In the genomic region with DNA sequence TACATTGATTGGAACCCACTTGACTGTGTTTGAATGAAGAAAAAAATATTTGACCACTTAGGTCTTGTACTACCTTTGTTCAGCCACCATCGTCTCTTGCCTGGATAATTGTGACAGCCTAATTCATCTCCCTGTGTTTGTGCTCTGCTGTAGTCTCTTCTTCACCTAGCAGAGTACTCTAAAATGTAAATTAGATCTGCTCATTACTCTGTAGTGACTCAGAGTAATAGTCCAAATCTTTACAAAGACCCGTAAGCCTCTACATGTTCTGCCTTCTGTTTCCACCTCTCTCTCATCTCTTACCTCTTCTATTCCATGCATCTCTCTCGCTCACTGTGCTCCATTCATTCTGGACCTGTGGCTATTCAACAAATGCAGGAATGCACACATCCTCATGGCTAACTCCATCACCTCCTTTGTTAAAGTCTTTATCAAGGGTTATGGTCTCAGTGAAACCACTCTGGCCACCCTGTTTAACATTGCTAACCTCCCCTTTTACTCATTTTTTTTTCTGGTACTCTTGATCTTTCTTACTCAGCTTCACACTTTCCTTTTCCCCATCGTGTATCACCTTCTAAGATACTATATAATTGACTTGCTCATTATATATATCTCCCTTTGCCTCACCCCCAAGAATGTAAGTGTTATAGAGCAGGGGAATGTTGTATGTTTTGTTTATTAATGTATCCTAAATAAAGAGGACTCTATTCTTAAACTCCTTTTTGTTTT, we compare ENCODE assay signal across 17 cellular contexts.
DNase-seq lines count a peak whose midpoint lies in the region; ATAC-seq and TF ChIP-seq lines count a peak whose summit lies in the region.
"Had no signal": no experiment of that assay in that cellular context is flagged by ENCODE, and none has a peak within 500 bp of the region (broad histone marks: within the 10 kb centered on the region; RNA-seq: fewer than 3 reads in every experiment).

No MANE protein-coding gene starts in this region.

- no peak for TF ChIP-seq CTCF in CD4-positive, alpha-beta T cell (IDR thresholded peaks at IDR 0.05)
- TF ChIP-seq CTCF in GM23338 (conservative IDR thresholded peaks at IDR 0.05; ENCODE audit: low read depth in 2 of 2) (no peak), dorsolateral prefrontal cortex (IDR thresholded peaks at IDR 0.05 in 54 of 56, conservative IDR thresholded peaks at IDR 0.05 in 2 of 56; ENCODE audit: low read depth in 1 of 56, partially characterized antibody in 56 of 56) (no peak)

- H3K27ac Mint-ChIP-seq in CD4-positive, alpha-beta T cell = peak overlapping the region; percentile 7
- H3K27ac Mint-ChIP-seq in GM23338 = no peak overlapping the region; the same call in 1 of the 2 replicates
- peak overlapping the region; percentile 18 for H3K27ac Mint-ChIP-seq in activated T-helper 1 cell treated with anti-CD3 and anti-CD28 coated beads, Interleukin-12 subunit alpha, Interleukin-12 subunit beta, Interleukin-2, Interleukin-4 antibody, amounts not matched to agents 30 ng/mL and 10 ng/mL and 1 ng/mL, durations not matched to agents 14 hours and 24 hours and 36 hours
- H3K27ac Mint-ChIP-seq in memory B cell = peak overlapping the region; percentile 39

- no peak overlapping the region for H3K4me3 Mint-ChIP-seq in CD4-positive, alpha-beta T cell
- no peak overlapping the region for H3K4me3 Mint-ChIP-seq in GM23338
- H3K4me3 Mint-ChIP-seq in activated T-helper 1 cell treated with anti-CD3 and anti-CD28 coated beads, Interleukin-12 subunit alpha, Interleukin-12 subunit beta, Interleukin-2, Interleukin-4 antibody, amounts not matched to agents 30 ng/mL and 10 ng/mL and 1 ng/mL, durations not matched to agents 14 hours and 24 hours and 36 hours = no peak overlapping the region
- no peak overlapping the region for H3K4me3 Mint-ChIP-seq in memory B cell

- 0 out of 2 replicates have a peak, but pooled peaks cover 3% of the 10 kb centered on the region for H3K79me2 ChIP-seq in GM23338 (replicated peaks; ENCODE audit: insufficient read depth)

- no peaks in the 10 kb centered on the region; the same call in 1 of the 2 replicates for H3K4me1 ChIP-seq in GM23338 (ENCODE audit: insufficient read depth)

- peaks cover 44% of the 10 kb centered on the region for H3K36me3 Mint-ChIP-seq in CD4-positive, alpha-beta T cell (ENCODE audit: low read depth)
- H3K36me3 Mint-ChIP-seq in GM23338 (ENCODE audit: low read depth) = no peaks in the 10 kb centered on the region
- peaks cover 14% of the 10 kb centered on the region for H3K36me3 Mint-ChIP-seq in activated T-helper 1 cell treated with anti-CD3 and anti-CD28 coated beads, Interleukin-12 subunit alpha, Interleukin-12 subunit beta, Interleukin-2, Interleukin-4 antibody, amounts not matched to agents 30 ng/mL and 10 ng/mL and 1 ng/mL, durations not matched to agents 14 hours and 24 hours and 36 hours (ENCODE audit: low read depth)
- peaks cover 14% of the 10 kb centered on the region for H3K36me3 Mint-ChIP-seq in memory B cell

- ATAC-seq in CD4-positive, alpha-beta T cell (ENCODE audit: poor library complexity) = peak; percentile 32
- ATAC-seq in GM23338 (peak; percentile 83), memory B cell (ENCODE audit: low read depth) (no peak), HG03469 (IDR thresholded peaks at IDR 0.05; ENCODE audit: unreplicated experiment) (no peak), GM21526 (IDR thresholded peaks at IDR 0.05; ENCODE audit: low FRiP score, unreplicated experiment) (no peak), HG03139 (IDR thresholded peaks at IDR 0.05; ENCODE audit: unreplicated experiment) (no peak)

- no peaks in the 10 kb centered on the region for H3K36me3 ChIP-seq in GM23338 (ENCODE audit: insufficient read depth)
- H3K36me3 ChIP-seq: ovary had no signal

- H3K27ac ChIP-seq in CD4-positive, alpha-beta T cell (ENCODE audit: low read depth, low read length) = no peak overlapping the region
- no peak overlapping the region for H3K27ac ChIP-seq in GM23338 (ENCODE audit: low read depth)
- no peak overlapping the region for H3K27ac ChIP-seq in dorsolateral prefrontal cortex
- H3K27ac ChIP-seq: ovary, tibial nerve had no signal

- no peaks in the 10 kb centered on the region for H3K9me2 ChIP-seq in GM23338 (ENCODE audit: insufficient read depth)

- no peak overlapping the region for H3K4me3 ChIP-seq in GM23338
- H3K4me3 ChIP-seq in dorsolateral prefrontal cortex = no peak overlapping the region
- H3K4me3 ChIP-seq: ovary, tibial nerve had no signal

- H3K27me3 Mint-ChIP-seq in CD4-positive, alpha-beta T cell = no peaks in the 10 kb centered on the region
- H3K27me3 Mint-ChIP-seq in GM23338 (ENCODE audit: insufficient read depth, low read depth, poor library complexity) (no peaks in the 10 kb centered on the region), memory B cell (no peaks in the 10 kb centered on the region)
- H3K27me3 Mint-ChIP-seq in activated T-helper 1 cell treated with anti-CD3 and anti-CD28 coated beads, Interleukin-12 subunit alpha, Interleukin-12 subunit beta, Interleukin-2, Interleukin-4 antibody, amounts not matched to agents 30 ng/mL and 10 ng/mL and 1 ng/mL, durations not matched to agents 14 hours and 24 hours and 36 hours (ENCODE audit: insufficient read depth) = no peaks in the 10 kb centered on the region

- POLR2A ChIA-PET in CD4-positive, alpha-beta T cell (lab: Charles Lee) = interaction anchor here (1.3 kb wide), 1 partner anchor 71 kb away, joined by 3 read pairs; no protein-coding TSS in a partner anchor

- H3K27me3 ChIP-seq in CD4-positive, alpha-beta T cell (ENCODE audit: control insufficient read depth, insufficient read depth, low read length) = no peaks in the 10 kb centered on the region
- H3K27me3 ChIP-seq in GM23338 (ENCODE audit: insufficient read depth) (no peaks in the 10 kb centered on the region), dorsolateral prefrontal cortex (no peaks in the 10 kb centered on the region)
- H3K27me3 ChIP-seq: ovary, tibial nerve had no signal

- H3K9me3 ChIP-seq in CD4-positive, alpha-beta T cell (ENCODE audit: control insufficient read depth, low read length) = no peaks in the 10 kb centered on the region
- H3K9me3 ChIP-seq: ovary, tibial nerve had no signal

- H3K4me2 ChIP-seq in GM23338 = no peak overlapping the region

- CTCF ChIA-PET in CD4-positive, alpha-beta T cell (lab: Charles Lee) = interaction anchor here (0.6 kb wide), 1 partner anchor 223 kb away, joined by 3 read pairs; no protein-coding TSS in a partner anchor

- H4K20me1 ChIP-seq in GM23338 (replicated peaks; ENCODE audit: insufficient read depth) = 0 out of 2 replicates have a peak, but pooled peaks cover under 1% of the 10 kb centered on the region

- no peak overlapping the region for H2AFZ ChIP-seq in GM23338

- DNase-seq in CD4-positive, alpha-beta T cell = no peak
- DNase-seq in GM23338 (ENCODE audit: low spot score) = peak; percentile 51
- DNase-seq in activated T-helper 1 cell treated with anti-CD3 and anti-CD28 coated beads, Interleukin-12 subunit alpha, Interleukin-12 subunit beta, Interleukin-2, Interleukin-4 antibody, amounts not matched to agents 30 ng/mL and 10 ng/mL and 1 ng/mL, durations not matched to agents 14 hours and 24 hours and 36 hours (ENCODE audit: low spot score) = no peak
- DNase-seq in memory B cell (ENCODE audit: low spot score in 2 of 2) = no peak
- DNase-seq in dorsolateral prefrontal cortex = no peak
- DNase-seq: AML-193; DMS153; effector CD4-positive, alpha-beta T cell; HCEC 1CT; midbrain; MM.1S; NCI-H2081 treated with DMSO at 0.1 percent for 48 hours; ovary had no signal

- no peaks in the 10 kb centered on the region for H3F3A ChIP-seq in GM23338 (replicated peaks; ENCODE audit: low read depth)

- intact Hi-C loops in CD4-positive, alpha-beta T cell (cut with DNase I, micrococcal nuclease) = no loop called here
- intact Hi-C loops in activated T-helper 1 cell treated with anti-CD3 and anti-CD28 coated beads, Interleukin-12 subunit alpha, Interleukin-12 subunit beta, Interleukin-2, Interleukin-4 antibody, amounts not matched to agents 30 ng/mL and 10 ng/mL and 1 ng/mL, durations not matched to agents 14 hours and 24 hours and 36 hours (cut with micrococcal nuclease) = loop anchor here (1.0 to 2.0 kb wide), 5 partner anchors 34 to 213 kb away; no protein-coding TSS in a partner anchor
- intact Hi-C loops in dorsolateral prefrontal cortex (cut with DNase I) = no loop called here

- H3K4me1 Mint-ChIP-seq in CD4-positive, alpha-beta T cell (ENCODE audit: low read depth) = peaks cover 52% of the 10 kb centered on the region
- H3K4me1 Mint-ChIP-seq in GM23338 = peaks cover 16% of the 10 kb centered on the region
- peaks cover 40% of the 10 kb centered on the region for H3K4me1 Mint-ChIP-seq in activated T-helper 1 cell treated with anti-CD3 and anti-CD28 coated beads, Interleukin-12 subunit alpha, Interleukin-12 subunit beta, Interleukin-2, Interleukin-4 antibody, amounts not matched to agents 30 ng/mL and 10 ng/mL and 1 ng/mL, durations not matched to agents 14 hours and 24 hours and 36 hours (ENCODE audit: low read depth)
- H3K4me1 Mint-ChIP-seq in memory B cell = peaks cover 21% of the 10 kb centered on the region

- no peaks in the 10 kb centered on the region for H3K9me3 Mint-ChIP-seq in CD4-positive, alpha-beta T cell
- H3K9me3 Mint-ChIP-seq in GM23338 (no peaks in the 10 kb centered on the region), memory B cell (no peaks in the 10 kb centered on the region)
- H3K9me3 Mint-ChIP-seq in activated T-helper 1 cell treated with anti-CD3 and anti-CD28 coated beads, Interleukin-12 subunit alpha, Interleukin-12 subunit beta, Interleukin-2, Interleukin-4 antibody, amounts not matched to agents 30 ng/mL and 10 ng/mL and 1 ng/mL, durations not matched to agents 14 hours and 24 hours and 36 hours = no peaks in the 10 kb centered on the region

Comparison
In these comparisons a context has a peak if more than half of its experiments do, and no peak if none do; other contexts are left out.
1. ATAC-seq: peak in CD4-positive, alpha-beta T cell (single experiment) and GM23338 (single experiment); none in memory B cell (single experiment), HG03469 (single experiment), GM21526 (single experiment) and HG03139 (single experiment).